Comparison of ENCODE assay signal across 1 cellular context in genomic region chr4:139266583-139267257, GRCh38.
TF ChIP-seq lines count a peak whose summit lies in the region.

No MANE protein-coding gene starts in this region.

TF ChIP-seq in K562, 482 proteins besides CTCF, POLR2A, EP300 and RAD21 (continued from another document and continues in another):
- TF ChIP-seq ATF3 (IDR thresholded peaks at IDR 0.05) (peak; percentile 71), ATF3 (CRISPR knock-in tag; conservative IDR thresholded peaks at IDR 0.05) (0 out of 2 replicates have a peak, but pooled peaks have one; percentile 34), MTA3 (IDR thresholded peaks at IDR 0.05; ENCODE audit: borderline replicate concordance) (0 out of 2 replicates have a peak, but pooled peaks have one; percentile 63), SMAD4 (CRISPR knock-in tag; conservative IDR thresholded peaks at IDR 0.05) (peak; percentile 78), ZNF24 (IDR thresholded peaks at IDR 0.05) (no peak), TRIM24 (IDR thresholded peaks at IDR 0.05) (peak in 1 of 2 experiments; percentile 59; a peak in 1 of 4 replicates), ESRRA (IDR thresholded peaks at IDR 0.05; ENCODE audit: borderline replicate concordance, low read depth) (peak; percentile 91), NELFE (IDR thresholded peaks at IDR 0.05; ENCODE audit: insufficient read depth, insufficient read length) (no peak), HNRNPK (IDR thresholded peaks at IDR 0.05; ENCODE audit: low read depth, low read length, poor library complexity, severe bottlenecking) (no peak), MITF (IDR thresholded peaks at IDR 0.05) (peak; percentile 78; the same call in 1 of the 2 replicates), PCBP2 (IDR thresholded peaks at IDR 0.05; ENCODE audit: low read depth, low read length, poor library complexity, severe bottlenecking) (no peak), ZNF212 (CRISPR knock-in tag; IDR thresholded peaks at IDR 0.05) (no peak), NCOR1 (IDR thresholded peaks at IDR 0.05) (peak; percentile 83), ZNF23 (CRISPR knock-in tag; IDR thresholded peaks at IDR 0.05) (no peak), SP2 (IDR thresholded peaks at IDR 0.05; ENCODE audit: extremely low read depth, low read depth, low read length, poor library complexity, severe bottlenecking) (no peak), DPF2 (IDR thresholded peaks at IDR 0.05) (peak; percentile 90), PML (IDR thresholded peaks at IDR 0.05; ENCODE audit: low read length) (peak; percentile 69; the same call in 1 of the 2 replicates), ZNF785 (CRISPR knock-in tag; IDR thresholded peaks at IDR 0.05) (no peak), GABPB1 (CRISPR knock-in tag; IDR thresholded peaks at IDR 0.05) (no peak; the same call in 1 of the 2 replicates), NCOA6 (IDR thresholded peaks at IDR 0.05) (no peak), SRSF7 (optimal IDR thresholded peaks at IDR 0.05; ENCODE audit: low read depth, low read length) (no peak), ZBTB9 (CRISPR knock-in tag; IDR thresholded peaks at IDR 0.05) (no peak), FOXM1 (IDR thresholded peaks at IDR 0.05; ENCODE audit: low read depth) (peak; percentile 47; the same call in 1 of the 2 replicates), FOXM1 (CRISPR knock-in tag; IDR thresholded peaks at IDR 0.05; ENCODE audit: low read depth) (no peak), RNF219 (CRISPR knock-in tag; IDR thresholded peaks at IDR 0.05) (no peak), BRCA1 (IDR thresholded peaks at IDR 0.05) (no peak), BRCA1 (CRISPR knock-in tag; IDR thresholded peaks at IDR 0.05) (no peak), ARID3A (IDR thresholded peaks at IDR 0.05; ENCODE audit: borderline replicate concordance, low read depth, low read length) (no peak), ZZZ3 (IDR thresholded peaks at IDR 0.05) (no peak), ETV6 (IDR thresholded peaks at IDR 0.05; ENCODE audit: borderline replicate concordance in 1 of 2, low read depth in 2 of 2, low read length in 1 of 2) (no peak), ETV6 (CRISPR knock-in tag; IDR thresholded peaks at IDR 0.05; ENCODE audit: borderline replicate concordance) (no peak), RNF2 (IDR thresholded peaks at IDR 0.05) (peak; percentile 84), PHF8 (IDR thresholded peaks at IDR 0.05; ENCODE audit: borderline replicate concordance, low read length) (no peak), POLR2AphosphoS2 (IDR thresholded peaks at IDR 0.05; ENCODE audit: low read length) (no peak), KAT2B (IDR thresholded peaks at IDR 0.05; ENCODE audit: low read depth, low read length) (no peak), EP400 (IDR thresholded peaks at IDR 0.05) (peak; percentile 49; the same call in 1 of the 2 replicates), USF2 (CRISPR knock-in tag; IDR thresholded peaks at IDR 0.05) (peak; percentile 98), NFE2L1 (tag; IDR thresholded peaks at IDR 0.05; ENCODE audit: borderline replicate concordance, low read depth) (no peak), TCF7 (IDR thresholded peaks at IDR 0.05; ENCODE audit: borderline replicate concordance) (no peak), ETS2 (tag; IDR thresholded peaks at IDR 0.05; ENCODE audit: borderline replicate concordance, poor library complexity, severe bottlenecking) (no peak), SAFB2 (IDR thresholded peaks at IDR 0.05; ENCODE audit: borderline replicate concordance, low read depth, low read length, severe bottlenecking) (no peak), POLR2AphosphoS5 (IDR thresholded peaks at IDR 0.05; ENCODE audit: control insufficient read depth, insufficient read depth, low read depth, low read length) (peak; percentile 70), ZEB2 (IDR thresholded peaks at IDR 0.05) (peak; percentile 65; the same call in 1 of the 2 replicates), SAFB (IDR thresholded peaks at IDR 0.05; ENCODE audit: borderline replicate concordance, low read depth, low read length) (no peak), FOSL1 (tag; conservative IDR thresholded peaks at IDR 0.05) (peak; percentile 86), ZNF280A (IDR thresholded peaks at IDR 0.05; ENCODE audit: low read depth, partially characterized antibody) (no peak), CCAR2 (IDR thresholded peaks at IDR 0.05; ENCODE audit: low read depth, low read length) (no peak), SMARCA5 (IDR thresholded peaks at IDR 0.05) (no peak), IFI16 (CRISPR knock-in tag; IDR thresholded peaks at IDR 0.05) (no peak), POLR2H (tag; IDR thresholded peaks at IDR 0.05; ENCODE audit: low read depth) (no peak), YBX1 (IDR thresholded peaks at IDR 0.05) (no peak), CBFB (CRISPR knock-in tag; IDR thresholded peaks at IDR 0.05) (peak; percentile 89), E2F1 (CRISPR knock-in tag; IDR thresholded peaks at IDR 0.05) (no peak), ATF4 (CRISPR knock-in tag; IDR thresholded peaks at IDR 0.05) (no peak), RBFOX2 (IDR thresholded peaks at IDR 0.05; ENCODE audit: low read depth, low read length) (0 out of 2 replicates have a peak, but pooled peaks have one; percentile 24), FOXP4 (CRISPR knock-in tag; IDR thresholded peaks at IDR 0.05; ENCODE audit: borderline replicate concordance) (no peak), CBFA2T3 (IDR thresholded peaks at IDR 0.05) (peak; percentile 95), ARID2 (IDR thresholded peaks at IDR 0.05) (no peak), ZNF449 (CRISPR knock-in tag; IDR thresholded peaks at IDR 0.05) (no peak), ZNF41 (CRISPR knock-in tag; conservative IDR thresholded peaks at IDR 0.05) (no peak)
